In the genomic region with DNA sequence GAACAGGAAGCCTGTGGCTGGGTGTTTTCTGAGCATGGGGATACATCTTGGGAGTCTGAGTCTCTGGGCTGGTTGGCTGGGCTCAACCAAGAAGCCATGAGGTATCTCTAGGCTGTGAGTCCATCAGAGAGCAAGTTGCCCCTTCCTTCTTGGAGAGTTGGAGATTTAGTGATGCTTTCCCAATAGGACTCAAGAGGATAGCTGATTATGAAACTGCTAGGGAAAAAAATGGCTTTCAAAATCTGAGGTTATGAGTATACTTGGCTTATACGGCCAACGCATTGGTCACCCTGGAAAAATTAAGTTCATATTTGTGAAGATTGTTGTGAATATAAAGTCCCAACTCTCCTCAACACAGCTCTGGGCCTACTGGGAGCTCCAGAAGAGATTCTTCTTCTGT, we compare ENCODE assay signal across 29 cellular contexts.
"Had no signal": no experiment of that assay in that cellular context is flagged by ENCODE, and none has a peak within 500 bp of the region (broad histone marks: within the 10 kb centered on the region; RNA-seq: fewer than 3 reads in every experiment).

No MANE protein-coding gene starts in this region.

- H3K4me3 ChIP-seq: esophagus muscularis mucosa, gastroesophageal sphincter had no signal

- H3K9me3 ChIP-seq: esophagus muscularis mucosa, gastroesophageal sphincter had no signal

- H3K4me3 Mint-ChIP-seq: activated CD4-positive, alpha-beta memory T cell treated with anti-CD3 and anti-CD28 coated beads, Interleukin-2, amount 10 ng/mL, durations not matched to agents 7 days and 5 days; activated CD4-positive, alpha-beta T cell treated with anti-CD3 and anti-CD28 coated beads, Interleukin-2, amount 10 ng/mL, durations not matched to agents 7 days and 5 days; activated naive CD4-positive, alpha-beta T cell treated with anti-CD3 and anti-CD28 coated beads, Interleukin-2, amount 10 ng/mL, durations not matched to agents 7 days and 5 days; activated naive CD8-positive, alpha-beta T cell treated with anti-CD3 and anti-CD28 coated beads, Interleukin-2, amount 10 ng/mL, durations not matched to agents 7 days and 5 days; activated T-cell treated with anti-CD3 and anti-CD28 coated beads, Interleukin-2, amount 50 U/mL, for 24 hours; activated T-cell treated with anti-CD3 and anti-CD28 coated beads, Interleukin-2, amount 50 U/mL, for 72 hours; central memory CD8-positive, alpha-beta T cell; effector memory CD8-positive, alpha-beta T cell; WTC11 had no signal

- H3K27ac ChIP-seq: brain microvascular endothelial cell, esophagus muscularis mucosa, gastroesophageal sphincter, VCaP had no signal

- ATAC-seq: activated naive CD4-positive, alpha-beta T cell treated with anti-CD3 and anti-CD28 coated beads, Interleukin-2, amount 50 U/mL, for 72 hours; activated T-cell treated with anti-CD3 and anti-CD28 coated beads, Interleukin-2, amount 50 U/mL, for 72 hours; effector memory CD8-positive, alpha-beta T cell; gastroesophageal sphincter; WTC11 had no signal

- H3K4me1 ChIP-seq: esophagus muscularis mucosa, gastroesophageal sphincter had no signal

- H3K36me3 Mint-ChIP-seq: activated naive CD4-positive, alpha-beta T cell treated with anti-CD3 and anti-CD28 coated beads, Interleukin-2, amount 10 ng/mL, durations not matched to agents 7 days and 5 days; activated naive CD4-positive, alpha-beta T cell treated with anti-CD3 and anti-CD28 coated beads, Interleukin-2, amount 50 U/mL, for 72 hours; activated naive CD8-positive, alpha-beta T cell treated with anti-CD3 and anti-CD28 coated beads, Interleukin-2, amount 10 ng/mL, durations not matched to agents 7 days and 5 days; WTC11 had no signal

- DNase-seq: activated CD4-positive, alpha-beta memory T cell treated with anti-CD3 and anti-CD28 coated beads, Interleukin-2, amount 10 ng/mL, durations not matched to agents 7 days and 5 days; activated CD4-positive, alpha-beta T cell treated with anti-CD3 and anti-CD28 coated beads for 1 hour; activated CD4-positive, alpha-beta T cell treated with anti-CD3 and anti-CD28 coated beads for 4 hours; activated CD4-positive, alpha-beta T cell treated with anti-CD3 and anti-CD28 coated beads, Interleukin-2, amount 10 ng/mL, durations not matched to agents 7 days and 5 days; activated CD4-positive, alpha-beta T cell treated with anti-CD3 and anti-CD28 coated beads, Interleukin-2, amount 50 U/mL, for 4 hours; activated CD8-positive, alpha-beta memory T cell treated with anti-CD3 and anti-CD28 coated beads, Interleukin-2, amount 50 U/mL, for 48 hours; activated gamma-delta T cell; activated naive CD4-positive, alpha-beta T cell; activated naive CD4-positive, alpha-beta T cell treated with anti-CD3 and anti-CD28 coated beads, Interleukin-2, amount 10 ng/mL, durations not matched to agents 7 days and 5 days; activated naive CD8-positive, alpha-beta T cell treated with anti-CD3 and anti-CD28 coated beads, Interleukin-2, amount 10 ng/mL, durations not matched to agents 7 days and 5 days; activated T-cell treated with anti-CD3 and anti-CD28 coated beads for 4 hours; activated T-cell treated with anti-CD3 and anti-CD28 coated beads, Interleukin-2, amount 50 U/mL, for 24 hours; activated T-cell treated with anti-CD3 and anti-CD28 coated beads, Interleukin-2, amount 50 U/mL, for 72 hours; amniotic stem cell; anterior cingulate cortex; brain microvascular endothelial cell; cortex of kidney; dermis blood vessel endothelial cell; effector CD4-positive, alpha-beta T cell; effector memory CD8-positive, alpha-beta T cell; erythroblast; foreskin melanocyte; T-helper 2 cell had no signal

- H3K9me3 Mint-ChIP-seq: activated CD4-positive, alpha-beta memory T cell treated with anti-CD3 and anti-CD28 coated beads, Interleukin-2, amount 10 ng/mL, durations not matched to agents 7 days and 5 days; activated CD4-positive, alpha-beta T cell treated with anti-CD3 and anti-CD28 coated beads, Interleukin-2, amount 10 ng/mL, durations not matched to agents 7 days and 5 days; activated naive CD4-positive, alpha-beta T cell treated with anti-CD3 and anti-CD28 coated beads, Interleukin-2, amount 10 ng/mL, durations not matched to agents 7 days and 5 days; activated naive CD4-positive, alpha-beta T cell treated with anti-CD3 and anti-CD28 coated beads, Interleukin-2, amount 50 U/mL, for 72 hours; activated naive CD8-positive, alpha-beta T cell treated with anti-CD3 and anti-CD28 coated beads, Interleukin-2, amount 10 ng/mL, durations not matched to agents 7 days and 5 days; activated T-cell treated with anti-CD3 and anti-CD28 coated beads, Interleukin-2, amount 50 U/mL, for 24 hours; activated T-cell treated with anti-CD3 and anti-CD28 coated beads, Interleukin-2, amount 50 U/mL, for 72 hours; central memory CD8-positive, alpha-beta T cell; effector memory CD8-positive, alpha-beta T cell; WTC11 had no signal

- H3K4me1 Mint-ChIP-seq: activated CD4-positive, alpha-beta memory T cell treated with anti-CD3 and anti-CD28 coated beads, Interleukin-2, amount 10 ng/mL, durations not matched to agents 7 days and 5 days; activated CD4-positive, alpha-beta T cell treated with anti-CD3 and anti-CD28 coated beads, Interleukin-2, amount 10 ng/mL, durations not matched to agents 7 days and 5 days; activated naive CD4-positive, alpha-beta T cell treated with anti-CD3 and anti-CD28 coated beads, Interleukin-2, amount 10 ng/mL, durations not matched to agents 7 days and 5 days; activated naive CD8-positive, alpha-beta T cell treated with anti-CD3 and anti-CD28 coated beads, Interleukin-2, amount 10 ng/mL, durations not matched to agents 7 days and 5 days; central memory CD8-positive, alpha-beta T cell; WTC11 had no signal

- H3K36me3 ChIP-seq: brain microvascular endothelial cell, esophagus muscularis mucosa, gastroesophageal sphincter had no signal

- H3K27ac Mint-ChIP-seq: activated CD4-positive, alpha-beta memory T cell treated with anti-CD3 and anti-CD28 coated beads, Interleukin-2, amount 10 ng/mL, durations not matched to agents 7 days and 5 days; activated CD4-positive, alpha-beta T cell treated with anti-CD3 and anti-CD28 coated beads, Interleukin-2, amount 10 ng/mL, durations not matched to agents 7 days and 5 days; activated naive CD4-positive, alpha-beta T cell treated with anti-CD3 and anti-CD28 coated beads, Interleukin-2, amount 10 ng/mL, durations not matched to agents 7 days and 5 days; activated naive CD8-positive, alpha-beta T cell treated with anti-CD3 and anti-CD28 coated beads, Interleukin-2, amount 10 ng/mL, durations not matched to agents 7 days and 5 days; activated T-cell treated with anti-CD3 and anti-CD28 coated beads, Interleukin-2, amount 50 U/mL, for 24 hours; activated T-cell treated with anti-CD3 and anti-CD28 coated beads, Interleukin-2, amount 50 U/mL, for 72 hours; effector memory CD8-positive, alpha-beta T cell; WTC11 had no signal

- H3K27me3 ChIP-seq: brain microvascular endothelial cell, esophagus muscularis mucosa had no signal
